Comparison of ENCODE assay signal across 16 cellular contexts in the genomic region with DNA sequence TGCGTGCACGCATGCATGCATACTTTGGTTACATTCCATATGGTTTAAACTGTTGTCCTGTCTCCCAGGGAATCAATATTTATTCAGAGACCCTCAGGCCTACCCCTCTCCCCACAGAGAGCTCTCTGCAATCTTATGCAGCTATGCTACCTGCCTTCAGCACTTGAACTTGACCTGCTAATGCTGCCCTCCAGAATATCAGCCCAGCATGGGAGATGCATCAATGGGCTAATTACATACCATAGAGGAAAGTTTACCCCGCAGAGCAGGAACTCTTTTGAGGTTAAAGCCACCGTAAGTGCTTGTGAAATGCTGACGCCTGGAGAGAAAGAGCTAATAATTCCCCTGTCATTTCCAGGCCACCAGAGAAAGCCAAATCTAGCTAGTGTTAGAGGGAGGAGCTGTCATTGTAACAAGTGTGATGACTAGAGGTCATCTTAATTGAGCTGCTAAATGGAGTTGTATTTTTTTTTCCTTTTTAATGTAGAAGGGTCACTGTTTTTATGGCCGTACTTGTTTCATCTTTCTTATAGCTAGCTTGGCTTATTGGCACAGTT.
DNase-seq lines count a peak whose midpoint lies in the region; ATAC-seq lines count a peak whose summit lies in the region.
"Had no signal": no experiment of that assay in that cellular context is flagged by ENCODE, and none has a peak within 500 bp of the region (broad histone marks: within the 10 kb centered on the region; RNA-seq: fewer than 3 reads in every experiment).

No MANE protein-coding gene starts in this region.

- peak; percentile 61 for DNase-seq in NCI-H146 (lab: John Stamatoyannopoulos, UW)
- peak; percentile 78 for DNase-seq in NCI-H748 (lab: John Stamatoyannopoulos, UW; ENCODE audit: unreplicated experiment)
- DNase-seq in iPS-NIHi7 (ENCODE audit: extremely low spot score) = peak; percentile 20
- peak; percentile 31 for DNase-seq in retina
- no peak for DNase-seq in HCEC 1CT
- DNase-seq in activated CD4-positive, CD25-positive, alpha-beta regulatory T cell (lab: John Stamatoyannopoulos, UW) = no peak
- DNase-seq: CD8-positive, alpha-beta memory T cell; IMR-90; Karpas-422; NCI-H1092 treated with DMSO at 0.1 percent for 48 hours; NCI-H187 treated with DMSO at 0.1 percent for 48 hours; NCI-H446; NCI-H526 treated with DMSO at 0.1 percent for 48 hours; NK-92 treated with Interleukin-12 subunit alpha and Interleukin-12 subunit beta, amount 100 ng/mL, for 24 hours had no signal

- ATAC-seq in esophagus mucosa = no peak
- ATAC-seq: Right ventricle myocardium inferior had no signal

Comparison
In these comparisons a context has a peak if more than half of its experiments do, and no peak if none do; other contexts are left out.
1. DNase-seq: peak in NCI-H146 (single experiment), NCI-H748 (single experiment), iPS-NIHi7 (single experiment) and retina (single experiment); none in HCEC 1CT (single experiment) and activated CD4-positive, CD25-positive, alpha-beta regulatory T cell (0 of 4).